23 cellular contexts compared by ENCODE assay signal in the genomic region with DNA sequence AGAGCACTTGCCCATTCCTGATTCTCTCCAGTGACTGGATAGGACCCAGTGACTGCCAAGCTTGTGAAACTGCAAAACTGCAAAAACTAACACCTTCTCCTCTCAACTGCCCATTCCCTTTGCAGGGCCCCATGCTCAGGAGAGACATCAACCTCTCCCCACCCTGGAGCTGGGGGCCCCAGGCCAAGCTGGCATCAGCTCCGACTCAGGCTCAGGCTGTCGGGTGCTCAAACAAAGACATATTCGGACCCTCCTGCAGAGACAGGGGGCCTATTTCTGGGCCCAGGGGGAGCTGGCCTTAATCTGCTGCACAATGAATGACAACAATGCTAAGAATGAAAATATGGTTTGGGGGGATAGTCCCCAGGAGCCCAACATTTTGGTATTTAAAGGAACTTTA. TPM values are rescaled to one million over a fixed set of nuclear protein-coding genes. Genes with fewer than 3 reads are reported as not detected.
DNase-seq lines count a peak whose midpoint lies in the region; ATAC-seq and TF ChIP-seq lines count a peak whose summit lies in the region.
"Had no signal": no experiment of that assay in that cellular context is flagged by ENCODE, and none has a peak within 500 bp of the region (broad histone marks: within the 10 kb centered on the region; RNA-seq: fewer than 3 reads in every experiment).

No MANE protein-coding gene starts in this region.

- H3K4me2 ChIP-seq in GM23338 (peak overlapping the region; percentile 48; the same call in 1 of the 2 replicates), H9 (ENCODE audit: insufficient read depth, insufficient read length, low read length) (no peak overlapping the region), neural progenitor cell (peak overlapping the region; percentile 68)
- H3K4me2 ChIP-seq: A549; BLaER1 treated with 17β-estradiol and CSF1 and Interleukin-3, amounts not matched to agents 10 nM and 100 nM had no signal

- H3F3A ChIP-seq in GM23338 (replicated peaks; ENCODE audit: low read depth), result no peaks in the 10 kb centered on the region
- H3F3A ChIP-seq in neural progenitor cell (ENCODE audit: low read depth), result peaks cover 58% of the 10 kb centered on the region

- TF ChIP-seq CTCF in GM23338 (conservative IDR thresholded peaks at IDR 0.05; ENCODE audit: low read depth in 2 of 2) (no peak), H9 (conservative IDR thresholded peaks at IDR 0.05) (no peak), brain (conservative IDR thresholded peaks at IDR 0.05) (no peak), neural progenitor cell (IDR thresholded peaks at IDR 0.05) (no peak)

- H3K9ac ChIP-seq in H9 (ENCODE audit: extremely low read depth, insufficient read length, low read length) (no peak overlapping the region), neural progenitor cell (no peak overlapping the region)
- H3K9ac ChIP-seq: BLaER1 treated with 17β-estradiol and CSF1 and Interleukin-3, amounts not matched to agents 10 nM and 100 nM had no signal

- DNase-seq in GM23338 (ENCODE audit: low spot score) (no peak), H9 (no peak), neural progenitor cell (ENCODE audit: low spot score) (peak; percentile 73), SJCRH30 (no peak), islet precursor cell (no peak), NCI-H2227 treated with DMSO at 0.1 percent for 48 hours (lab: John Stamatoyannopoulos, UW) (no peak), T-helper 1 cell (no peak)
- DNase-seq: 8988T; ACHN; AML-193; BE2C; CD4-positive, alpha-beta T cell; CD8-positive, alpha-beta memory T cell; DMS53; GF-D8; HCEC 1CT had no signal

- H3K18ac ChIP-seq in H9 (ENCODE audit: insufficient read length, low read depth, low read length), result no peak overlapping the region

- H3K27ac ChIP-seq in GM23338 (ENCODE audit: low read depth) (no peak overlapping the region), H9 (ENCODE audit: insufficient read length, low read depth, low read length) (no peak overlapping the region), neural progenitor cell (peak overlapping the region; percentile 82), SJCRH30 (no peak overlapping the region)
- H3K27ac ChIP-seq: A549; BLaER1 treated with 17β-estradiol and CSF1 and Interleukin-3, amounts not matched to agents 10 nM and 100 nM had no signal

- H3K4me1 ChIP-seq in GM23338 (ENCODE audit: insufficient read depth) (peaks cover 34% of the 10 kb centered on the region), H9 (ENCODE audit: insufficient read depth, low read length) (peaks cover 3% of the 10 kb centered on the region; the same call in 1 of the 2 replicates), neural progenitor cell (peaks cover 78% of the 10 kb centered on the region), SJCRH30 (peaks cover 14% of the 10 kb centered on the region; the same call in 1 of the 2 replicates)
- H3K4me1 ChIP-seq: A549; BE2C; BLaER1 treated with 17β-estradiol and CSF1 and Interleukin-3, amounts not matched to agents 10 nM and 100 nM had no signal

- WGBS in H9 (ENCODE audit: extremely low coverage, insufficient read length, low lambda C conversion rate), result no CpG with 5 or more reads among the region's 3 CpGs

- H4K20me1 ChIP-seq in GM23338 (replicated peaks; ENCODE audit: insufficient read depth), result no peaks in the 10 kb centered on the region; the same call in 1 of the 2 replicates
- H4K20me1 ChIP-seq in H9 (ENCODE audit: control insufficient read depth, insufficient read depth, insufficient read length), result no peaks in the 10 kb centered on the region
- H4K20me1 ChIP-seq in neural progenitor cell (ENCODE audit: low read depth), result no peaks in the 10 kb centered on the region
- H4K20me1 ChIP-seq: BLaER1 treated with 17β-estradiol and CSF1 and Interleukin-3, amounts not matched to agents 10 nM and 100 nM had no signal

- H3K4me1 Mint-ChIP-seq in GM23338, result peaks cover 27% of the 10 kb centered on the region
- H3K4me1 Mint-ChIP-seq in H9, result peaks cover 18 to 63% of the 10 kb centered on the region in 2 experiments
- peaks cover 20% of the 10 kb centered on the region for H3K4me1 Mint-ChIP-seq in brain
- H3K4me1 Mint-ChIP-seq in neural progenitor cell, result peaks cover 63% of the 10 kb centered on the region
- H3K4me1 Mint-ChIP-seq: CD14-positive monocyte; CD8-positive, alpha-beta memory T cell had no signal

- H2BK12ac ChIP-seq in H9 (ENCODE audit: insufficient read length, low read depth, low read length), result no peak overlapping the region

- no peak overlapping the region for H3K23ac ChIP-seq in H9 (ENCODE audit: insufficient read length, low read depth, low read length)

- H2BK120ac ChIP-seq in H9 (ENCODE audit: low read depth, low read length, poor library complexity, severe bottlenecking), result no peak overlapping the region

- H3K9me3 Mint-ChIP-seq in GM23338 (no peaks in the 10 kb centered on the region), H9 (no peaks in the 10 kb centered on the region; a peak in 1 of 5 replicates), brain (no peaks in the 10 kb centered on the region), neural progenitor cell (peaks cover 2% of the 10 kb centered on the region)
- H3K9me3 Mint-ChIP-seq: CD4-positive, alpha-beta T cell had no signal

- H3K27me3 ChIP-seq in GM23338 (ENCODE audit: insufficient read depth), result peaks cover 23% of the 10 kb centered on the region
- H3K27me3 ChIP-seq in H9 (ENCODE audit: insufficient read depth, low read length), result no peaks in the 10 kb centered on the region
- H3K27me3 ChIP-seq in neural progenitor cell, result no peaks in the 10 kb centered on the region
- 0 out of 2 replicates have a peak, but pooled peaks cover 8% of the 10 kb centered on the region for H3K27me3 ChIP-seq in SJCRH30

- no peak overlapping the region for H2AFZ ChIP-seq in GM23338
- no peak overlapping the region for H2AFZ ChIP-seq in H9 (ENCODE audit: low read length)
- H2AFZ ChIP-seq in neural progenitor cell (replicated peaks), result no peak overlapping the region

- H3K27ac Mint-ChIP-seq in GM23338, result no peak overlapping the region
- H3K27ac Mint-ChIP-seq in H9, result peak overlapping the region in 2 of 3 experiments; percentile 20 to 75; a peak in 2 of 7 replicates
- H3K27ac Mint-ChIP-seq in brain, result peak overlapping the region in 3 of 5 experiments; percentile 46 to 85 (median 74)
- peak overlapping the region; percentile 96 for H3K27ac Mint-ChIP-seq in neural progenitor cell
- H3K27ac Mint-ChIP-seq: CD14-positive monocyte; CD4-positive, alpha-beta T cell; CD8-positive, alpha-beta memory T cell had no signal

- ATAC-seq in GM23338, result peak; percentile 76
- ATAC-seq: A549 had no signal

- no peak overlapping the region for H4K5ac ChIP-seq in H9 (ENCODE audit: insufficient read length, low read depth, low read length)

- peaks cover 5% of the 10 kb centered on the region for H3K27me3 Mint-ChIP-seq in GM23338 (ENCODE audit: insufficient read depth, low read depth, poor library complexity)
- peaks cover 82% of the 10 kb centered on the region for H3K27me3 Mint-ChIP-seq in H9 (ENCODE audit: low read depth)
- H3K27me3 Mint-ChIP-seq in brain, result peaks cover 80% of the 10 kb centered on the region
- H3K27me3 Mint-ChIP-seq in neural progenitor cell (ENCODE audit: insufficient read depth, low read depth), result peaks cover 32% of the 10 kb centered on the region

- H3K4me3 Mint-ChIP-seq in GM23338 (no peak overlapping the region), H9 (no peak overlapping the region), brain (peak overlapping the region in 1 of 5 experiments; percentile 28), neural progenitor cell (peak overlapping the region; percentile 70)
- H3K4me3 Mint-ChIP-seq: CD4-positive, alpha-beta T cell; CD8-positive, alpha-beta memory T cell had no signal

- no peak overlapping the region for H2AK5ac ChIP-seq in H9 (ENCODE audit: insufficient read length, low read length)

- H3K56ac ChIP-seq in H9 (ENCODE audit: insufficient read length, low read depth, low read length), result no peak overlapping the region

- no peak overlapping the region for H4K91ac ChIP-seq in H9 (ENCODE audit: insufficient read length, low read depth, low read length)

- H3K4me3 ChIP-seq in GM23338 (no peak overlapping the region), neural progenitor cell (peak overlapping the region; percentile 6), SJCRH30 (no peak overlapping the region)
- H3K4me3 ChIP-seq: A549; BLaER1 treated with 17β-estradiol and CSF1 and Interleukin-3, amounts not matched to agents 10 nM and 100 nM had no signal

- H3K4ac ChIP-seq in H9 (ENCODE audit: low read depth, low read length), result no peak overlapping the region

- H3K23me2 ChIP-seq in H9 (ENCODE audit: insufficient read length, low read depth, low read length, poor library complexity, severe bottlenecking), result no peaks in the 10 kb centered on the region

- no peak overlapping the region for H2BK5ac ChIP-seq in H9 (ENCODE audit: insufficient read length, low read length)

- no peaks in the 10 kb centered on the region for H3K79me1 ChIP-seq in H9 (ENCODE audit: insufficient read depth, low read depth, low read length, poor library complexity, severe bottlenecking)

- H3K14ac ChIP-seq in H9 (ENCODE audit: insufficient read depth, low read length), result no peak overlapping the region

- peaks cover 6% of the 10 kb centered on the region; the same call in 1 of the 2 replicates for H3K9me2 ChIP-seq in GM23338 (ENCODE audit: insufficient read depth)

- no peak overlapping the region for H2BK15ac ChIP-seq in H9 (ENCODE audit: low read depth, low read length)

- H3K79me2 ChIP-seq in GM23338 (replicated peaks; ENCODE audit: insufficient read depth) (no peaks in the 10 kb centered on the region), H9 (ENCODE audit: insufficient read depth, low read length) (no peaks in the 10 kb centered on the region), neural progenitor cell (ENCODE audit: low read depth) (peaks cover 27% of the 10 kb centered on the region)

- H2BK20ac ChIP-seq in H9 (ENCODE audit: low read depth, low read length, poor library complexity, severe bottlenecking), result no peak overlapping the region

- no peak overlapping the region for H4K8ac ChIP-seq in H9 (replicated peaks; ENCODE audit: insufficient read length, low read depth, low read length)

- no peak overlapping the region for H3T11ph ChIP-seq in H9 (ENCODE audit: low read length)

- no peaks in the 10 kb centered on the region for H3K9me3 ChIP-seq in H9 (ENCODE audit: control insufficient read depth, low read depth, low read length)
- H3K9me3 ChIP-seq in neural progenitor cell (ENCODE audit: low read depth), result no peaks in the 10 kb centered on the region
- H3K9me3 ChIP-seq in SJCRH30 (replicated peaks), result no peaks in the 10 kb centered on the region
- H3K9me3 ChIP-seq: A549; BE2C; BLaER1 treated with 17β-estradiol and CSF1 and Interleukin-3, amounts not matched to agents 10 nM and 100 nM had no signal

- H3K36me3 ChIP-seq in GM23338 (ENCODE audit: insufficient read depth), result no peaks in the 10 kb centered on the region
- H3K36me3 ChIP-seq in neural progenitor cell, result no peaks in the 10 kb centered on the region
- no peaks in the 10 kb centered on the region for H3K36me3 ChIP-seq in SJCRH30
- H3K36me3 ChIP-seq: BE2C; BLaER1 treated with 17β-estradiol and CSF1 and Interleukin-3, amounts not matched to agents 10 nM and 100 nM had no signal

- H3K36me3 Mint-ChIP-seq in GM23338 (ENCODE audit: low read depth), result no peaks in the 10 kb centered on the region
- H3K36me3 Mint-ChIP-seq in H9 (ENCODE audit: insufficient read depth in 1 of 3, low read depth in 3 of 3), result no peaks in the 10 kb centered on the region
- no peaks in the 10 kb centered on the region for H3K36me3 Mint-ChIP-seq in brain
- peaks cover 2% of the 10 kb centered on the region for H3K36me3 Mint-ChIP-seq in neural progenitor cell
- H3K36me3 Mint-ChIP-seq: CD14-positive monocyte; CD8-positive, alpha-beta memory T cell had no signal

RNA-seq across cellular contexts. Expression of a gene that starts 11.8 kb away (rescaled TPM):
- not detected in 2 replicates for total RNA-seq in GM23338 (2014; rRNA removed; shearing (Covaris generic))
- not detected in 2 replicates for polyA plus RNA-seq in GM23338 (2016; fragmentation: Nextera tagmentation; extraction: Ambion mirVana)
- total RNA-seq in H9 (2021), result not detected in 2 replicates
- not detected for polyA plus RNA-seq in brain (ENCODE audit: insufficient read depth, low read depth, low replicate concordance)
- 6.6 and 8.7 TPM in 2 replicates for total RNA-seq in neural progenitor cell (ENCODE audit: low replicate concordance)
- total RNA-seq in SJCRH30 (2014; rRNA removed; shearing (Covaris generic)), result not detected in 2 replicates
- total RNA-seq: CD4-positive, alpha-beta T cell; CD8-positive, alpha-beta memory T cell; Daoy; G401; H4 had no signal
- polyA plus RNA-seq: A549; CD14-positive monocyte; CD8-positive, alpha-beta memory T cell had no signal
